In genomic region chr1:41674501-41674900, GRCh38 we compare ENCODE assay signal across 17 cellular contexts.
DNase-seq lines count a peak whose midpoint lies in the region; ATAC-seq and TF ChIP-seq lines count a peak whose summit lies in the region.
"Had no signal": no experiment of that assay in that cellular context is flagged by ENCODE, and none has a peak within 500 bp of the region (broad histone marks: within the 10 kb centered on the region; RNA-seq: fewer than 3 reads in every experiment).

No MANE protein-coding gene starts in this region.

- H3K23ac ChIP-seq in neuronal stem cell (ENCODE audit: low read depth, low read length, poor library complexity), result no peak overlapping the region

- no peaks in the 10 kb centered on the region for H3K79me1 ChIP-seq in neuronal stem cell (ENCODE audit: low read depth, low read length)

- peak overlapping the region; percentile 57 for H3K4me3 Mint-ChIP-seq in activated T-helper 17 cell treated with anti-CD3 and anti-CD28 coated beads, Interleukin-2, amount 50 U/mL, for 72 hours
- H3K4me3 Mint-ChIP-seq: neural crest cell had no signal

- no peaks in the 10 kb centered on the region for H3K27me3 Mint-ChIP-seq in activated T-helper 17 cell treated with anti-CD3 and anti-CD28 coated beads, Interleukin-2, amount 50 U/mL, for 72 hours

- peak; percentile 55 for DNase-seq in activated effector memory CD4-positive, alpha-beta T cell treated with anti-CD3 and anti-CD28 coated beads, Interleukin-2, amount 50 U/mL, for 16 hours
- DNase-seq in activated effector memory CD4-positive, alpha-beta T cell treated with Interleukin-2 at 50 U/mL for 16 hours, result no peak
- DNase-seq in neuronal stem cell (ENCODE audit: low spot score) (no peak), osteoblast (ENCODE audit: insufficient read length, low spot score, missing footprints) (no peak), smooth muscle cell (lab: John Stamatoyannopoulos, UW; ENCODE audit: unreplicated experiment) (no peak), iPS-NIHi11 (ENCODE audit: low spot score) (no peak)
- DNase-seq: gastrocnemius medialis, KBM-7, NCI-H1436, right lobe of liver had no signal

- no peak overlapping the region for H4K91ac ChIP-seq in neuronal stem cell (ENCODE audit: low read depth, low read length, poor library complexity)

- H3K27me3 ChIP-seq in KMS-11 (ENCODE audit: insufficient read depth, low read depth) (no peaks in the 10 kb centered on the region), neuronal stem cell (ENCODE audit: control insufficient read depth in 3 of 3, insufficient read depth in 3 of 3, low read depth in 1 of 3, low read length in 3 of 3) (peaks cover 0 to 11% (median 0%) of the 10 kb centered on the region in 3 experiments), osteoblast (ENCODE audit: insufficient read depth, low read length) (no peaks in the 10 kb centered on the region), smooth muscle cell (ENCODE audit: low read depth) (no peaks in the 10 kb centered on the region)
- H3K27me3 ChIP-seq: ascending aorta, gastrocnemius medialis, right lobe of liver had no signal

- H3K36me3 Mint-ChIP-seq in activated T-helper 17 cell treated with anti-CD3 and anti-CD28 coated beads, Interleukin-2, amount 50 U/mL, for 72 hours (ENCODE audit: low read depth), result no peaks in the 10 kb centered on the region

- H3K4me2 ChIP-seq in KMS-11 (peak overlapping the region; percentile 96), neuronal stem cell (ENCODE audit: insufficient read depth, low read length, poor library complexity, severe bottlenecking) (no peak overlapping the region), osteoblast (ENCODE audit: insufficient read depth, low read length) (no peak overlapping the region), smooth muscle cell (no peak overlapping the region)

- WGBS in neuronal stem cell (ENCODE audit: extremely low coverage in 2 of 2, insufficient read length in 2 of 2, insufficient replicate concordance in 1 of 2), 2 donors, result no CpG with 5 or more reads among the region's 10 CpGs
- WGBS in smooth muscle cell (ENCODE audit: low lambda C conversion rate), result 87% methylated on average over 10 of the region's 10 CpGs

- peaks cover 0 to 1% of the 10 kb centered on the region in 2 donors for H3K9me3 ChIP-seq in neuronal stem cell (replicated peaks in 1 of 2; ENCODE audit: control insufficient read depth in 2 of 2, insufficient read depth in 1 of 2, low read depth in 1 of 2, low read length in 2 of 2)
- H3K9me3 ChIP-seq in osteoblast (ENCODE audit: low read depth, low read length), result no peaks in the 10 kb centered on the region
- H3K9me3 ChIP-seq in smooth muscle cell (replicated peaks; ENCODE audit: low read depth), result no peaks in the 10 kb centered on the region
- H3K9me3 ChIP-seq: ascending aorta, gastrocnemius medialis, right lobe of liver, thoracic aorta had no signal

- no peak overlapping the region for H2BK15ac ChIP-seq in neuronal stem cell (ENCODE audit: low read length)

- no peak for ATAC-seq in activated T-helper 17 cell treated with anti-CD3 and anti-CD28 coated beads, Interleukin-2, amount 50 U/mL, for 72 hours (replicated peaks)
- ATAC-seq: gastrocnemius medialis, Panc1, right lobe of liver had no signal

- no peak overlapping the region for H2BK5ac ChIP-seq in neuronal stem cell (ENCODE audit: low read length)

- H2AK5ac ChIP-seq in neuronal stem cell (ENCODE audit: low read depth, low read length), result peak overlapping the region; percentile 8

- no peak overlapping the region for H3K27ac Mint-ChIP-seq in activated T-helper 17 cell treated with anti-CD3 and anti-CD28 coated beads, Interleukin-2, amount 50 U/mL, for 72 hours

- H3K79me2 ChIP-seq in KMS-11 (ENCODE audit: insufficient read depth, low read depth), result no peaks in the 10 kb centered on the region
- H3K79me2 ChIP-seq in osteoblast (ENCODE audit: insufficient read depth, low read length), result no peaks in the 10 kb centered on the region
- H3K79me2 ChIP-seq in smooth muscle cell (ENCODE audit: low read depth), result no peaks in the 10 kb centered on the region

- H3F3A ChIP-seq in smooth muscle cell (ENCODE audit: low read depth), result peaks cover 3% of the 10 kb centered on the region

- no peak overlapping the region for H3K14ac ChIP-seq in neuronal stem cell (ENCODE audit: low read length)

- H4K8ac ChIP-seq in neuronal stem cell (ENCODE audit: low read depth, low read length), result no peak overlapping the region

- H3K4me1 ChIP-seq in KMS-11 (ENCODE audit: low read depth, poor library complexity, severe bottlenecking), result peaks cover 64% of the 10 kb centered on the region
- H3K4me1 ChIP-seq in neuronal stem cell (ENCODE audit: control insufficient read depth in 2 of 2, insufficient read depth in 1 of 2, low read depth in 1 of 2, low read length in 2 of 2), result peaks cover 5 to 10% of the 10 kb centered on the region in 2 donors
- H3K4me1 ChIP-seq in osteoblast (ENCODE audit: insufficient read depth, low read length), result peaks cover 51% of the 10 kb centered on the region
- peaks cover 25% of the 10 kb centered on the region for H3K4me1 ChIP-seq in smooth muscle cell (ENCODE audit: low read depth)
- H3K4me1 ChIP-seq: ascending aorta, right lobe of liver had no signal

- H2BK120ac ChIP-seq in neuronal stem cell (ENCODE audit: low read depth, low read length), result no peak overlapping the region

- H3K4me1 Mint-ChIP-seq in activated T-helper 17 cell treated with anti-CD3 and anti-CD28 coated beads, Interleukin-2, amount 50 U/mL, for 72 hours, result peaks cover 58% of the 10 kb centered on the region

- H3K36me3 ChIP-seq in KMS-11 (ENCODE audit: insufficient read depth), result no peaks in the 10 kb centered on the region
- H3K36me3 ChIP-seq in neuronal stem cell (replicated peaks in 1 of 2; ENCODE audit: control insufficient read depth in 2 of 2, insufficient read depth in 2 of 2, low read length in 2 of 2), result no peaks in the 10 kb centered on the region
- no peaks in the 10 kb centered on the region for H3K36me3 ChIP-seq in osteoblast (ENCODE audit: insufficient read depth, low read length)
- no peaks in the 10 kb centered on the region for H3K36me3 ChIP-seq in smooth muscle cell (ENCODE audit: low read depth)
- H3K36me3 ChIP-seq: ascending aorta, gastrocnemius medialis, right lobe of liver, thoracic aorta had no signal

- H3K9me3 Mint-ChIP-seq in activated T-helper 17 cell treated with anti-CD3 and anti-CD28 coated beads, Interleukin-2, amount 50 U/mL, for 72 hours, result no peaks in the 10 kb centered on the region
- H3K9me3 Mint-ChIP-seq: neural crest cell had no signal

- H3K18ac ChIP-seq in neuronal stem cell (ENCODE audit: low read length), result no peak overlapping the region

- no peak for TF ChIP-seq CTCF in KMS-11 (conservative IDR thresholded peaks at IDR 0.05; ENCODE audit: low read depth, low read length)
- no peak for TF ChIP-seq CTCF in osteoblast (IDR thresholded peaks at IDR 0.05; ENCODE audit: extremely low read depth, low read depth, low read length)
- TF ChIP-seq CTCF in smooth muscle cell (IDR thresholded peaks at IDR 0.05; ENCODE audit: borderline replicate concordance, insufficient read depth, poor library complexity, severe bottlenecking), result no peak

- H3K9ac ChIP-seq in KMS-11 (no peak overlapping the region), neuronal stem cell (ENCODE audit: low read depth, low read length, poor library complexity) (no peak overlapping the region), smooth muscle cell (ENCODE audit: low read depth) (no peak overlapping the region)

- H3K4me3 ChIP-seq in KMS-11 (IDR thresholded peaks at IDR 0.05; ENCODE audit: insufficient read depth, low read depth, low read length) (no peak overlapping the region), neuronal stem cell (ENCODE audit: low read length in 2 of 2) (no peak overlapping the region), osteoblast (ENCODE audit: insufficient read depth, low read length) (no peak overlapping the region), smooth muscle cell (no peak overlapping the region)
- H3K4me3 ChIP-seq: ascending aorta, gastrocnemius medialis, right lobe of liver, thoracic aorta had no signal

- H3K4ac ChIP-seq in neuronal stem cell (ENCODE audit: low read length), result no peak overlapping the region

- H3K27ac ChIP-seq in KMS-11 (peak overlapping the region; percentile 92; the same call in 1 of the 2 replicates), neuronal stem cell (replicated peaks; ENCODE audit: low read length) (no peak overlapping the region), osteoblast (ENCODE audit: low read depth, low read length) (no peak overlapping the region), smooth muscle cell (ENCODE audit: low read depth) (no peak overlapping the region)
- H3K27ac ChIP-seq: ascending aorta, epithelial cell of prostate, gastrocnemius medialis, right lobe of liver, thoracic aorta had no signal

- H2BK12ac ChIP-seq in neuronal stem cell (ENCODE audit: low read length), result no peak overlapping the region

- H4K20me1 ChIP-seq in KMS-11 (ENCODE audit: insufficient read depth) (no peaks in the 10 kb centered on the region), osteoblast (ENCODE audit: insufficient read depth, low read length) (no peaks in the 10 kb centered on the region), smooth muscle cell (ENCODE audit: low read depth) (no peaks in the 10 kb centered on the region)

- H2AFZ ChIP-seq in KMS-11 (ENCODE audit: low read depth) (no peak overlapping the region), neuronal stem cell (ENCODE audit: low read length) (no peak overlapping the region), osteoblast (ENCODE audit: low read length) (no peak overlapping the region), smooth muscle cell (ENCODE audit: low read depth) (no peak overlapping the region)
